In the genomic region with DNA sequence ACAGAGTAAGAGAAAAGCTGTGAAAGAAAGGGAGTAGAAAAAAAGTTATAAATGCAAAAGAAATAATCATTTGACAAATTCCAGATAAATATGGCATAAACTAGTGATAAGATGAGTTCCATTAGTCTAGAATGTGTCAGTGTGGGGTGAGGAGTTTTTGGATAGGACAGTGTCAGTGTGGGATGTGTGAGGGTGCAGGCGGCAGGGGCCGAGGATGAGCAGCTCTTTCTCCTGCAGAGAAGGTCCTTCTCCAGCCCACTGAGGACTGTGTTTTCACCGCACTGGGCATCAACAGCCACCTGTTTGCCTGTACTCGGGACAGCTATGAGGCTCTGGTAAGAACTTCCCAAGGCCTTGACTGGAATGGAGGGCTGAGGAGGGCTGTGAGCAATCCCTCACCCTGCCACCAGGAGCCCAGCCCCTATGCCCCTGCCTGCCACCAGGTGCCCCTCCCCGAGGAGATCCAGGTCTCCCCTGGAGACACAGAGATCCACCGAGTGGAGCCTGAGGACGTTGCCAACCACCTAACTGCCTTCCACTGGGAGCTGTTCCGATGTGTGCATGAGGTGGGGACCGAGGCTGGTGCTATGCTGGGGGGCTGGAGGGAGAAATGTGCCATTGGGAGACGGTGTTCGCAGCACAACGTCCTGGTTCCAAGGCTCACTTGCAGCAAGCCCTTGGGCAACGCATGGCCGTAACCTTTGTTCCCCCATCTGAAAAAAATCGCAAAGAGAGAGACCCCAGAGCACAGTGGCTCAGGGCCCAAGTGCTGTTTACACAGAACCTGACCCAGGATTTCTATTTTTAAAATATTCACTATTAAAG, we compare ENCODE assay signal across 8 cellular contexts. TPM values are rescaled to one million over a fixed set of nuclear protein-coding genes. Genes with fewer than 3 reads are reported as not detected.
A peak's percentile ranks its signal among the peaks of the same experiment; 100 is the strongest.
DNase-seq lines count a peak whose midpoint lies in the region.

No MANE protein-coding gene starts in this region.

- peak; percentile 59 for DNase-seq in COR-L47 (lab: John Stamatoyannopoulos, UW)
- peak; percentile 5 to 34 for DNase-seq in Kasumi-1 (lab: John Stamatoyannopoulos, UW)
- DNase-seq in activated CD8-positive, alpha-beta memory T cell treated with anti-CD3 and anti-CD28 coated beads, Interleukin-2, amount 50 U/mL, for 4 hours: peak; percentile 26
- peak; percentile 69 for DNase-seq in germinal center (ENCODE audit: low spot score)
- DNase-seq in stimulated activated naive CD4-positive, alpha-beta T cell treated with Interleukin-2 at 50 U/mL for 16 hours (lab: John Stamatoyannopoulos, UW): peak; percentile 23
- no peak for DNase-seq in NOMO-1 (lab: John Stamatoyannopoulos, UW; ENCODE audit: unreplicated experiment in 2 of 2)
- no peak for DNase-seq in ureter (ENCODE audit: low spot score)
- DNase-seq in OCI-M1 (lab: John Stamatoyannopoulos, UW): no peak

RNA-seq across cellular contexts. Expression of a gene that starts 13.1 kb away (rescaled TPM):
- 138 TPM for total RNA-seq in ureter

RNA-seq across cellular contexts. Expression of a gene that starts 28.7 kb away (rescaled TPM):
- total RNA-seq in ureter: 39.6 TPM

RNA-seq across cellular contexts. Expression of a gene that starts 50.1 kb away (rescaled TPM):
- total RNA-seq in ureter: 121 TPM

Comparison
In these comparisons a context has a peak if more than half of its experiments do, and no peak if none do; other contexts are left out.
1. DNase-seq: peak in COR-L47 (single experiment), Kasumi-1 (2 of 2), activated CD8-positive, alpha-beta memory T cell treated with anti-CD3 and anti-CD28 coated beads, Interleukin-2, amount 50 U/mL, for 4 hours (single experiment), germinal center (single experiment) and stimulated activated naive CD4-positive, alpha-beta T cell treated with Interleukin-2 at 50 U/mL for 16 hours (single experiment); none in NOMO-1 (0 of 2), ureter (single experiment) and OCI-M1 (single experiment).